Comparison of ENCODE assay signal across 1 cellular context in the genomic region with DNA sequence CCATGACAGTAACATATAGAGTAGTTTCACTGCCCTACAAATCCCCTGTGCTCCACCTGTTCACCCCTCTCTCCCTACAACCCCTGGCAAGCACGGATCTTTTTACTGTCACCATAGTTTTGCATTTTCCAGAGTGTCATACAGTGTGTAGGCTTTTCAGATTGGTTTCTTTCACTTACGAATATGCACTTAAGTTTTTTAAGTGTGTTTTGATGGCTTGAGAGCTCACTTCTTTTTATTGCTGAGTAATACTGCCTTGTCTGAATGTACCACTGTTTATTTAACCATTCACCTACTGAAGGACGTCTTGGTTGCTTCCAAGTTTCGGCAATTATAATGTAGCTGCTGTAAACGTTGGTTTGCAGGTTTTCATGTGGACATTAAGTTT.
TF ChIP-seq lines count a peak whose summit lies in the region.

No MANE protein-coding gene starts in this region.

TF ChIP-seq in GM12878, 131 proteins besides CTCF, POLR2A, EP300 and RAD21 (continued from another document):
- TF ChIP-seq, protein P1, sequence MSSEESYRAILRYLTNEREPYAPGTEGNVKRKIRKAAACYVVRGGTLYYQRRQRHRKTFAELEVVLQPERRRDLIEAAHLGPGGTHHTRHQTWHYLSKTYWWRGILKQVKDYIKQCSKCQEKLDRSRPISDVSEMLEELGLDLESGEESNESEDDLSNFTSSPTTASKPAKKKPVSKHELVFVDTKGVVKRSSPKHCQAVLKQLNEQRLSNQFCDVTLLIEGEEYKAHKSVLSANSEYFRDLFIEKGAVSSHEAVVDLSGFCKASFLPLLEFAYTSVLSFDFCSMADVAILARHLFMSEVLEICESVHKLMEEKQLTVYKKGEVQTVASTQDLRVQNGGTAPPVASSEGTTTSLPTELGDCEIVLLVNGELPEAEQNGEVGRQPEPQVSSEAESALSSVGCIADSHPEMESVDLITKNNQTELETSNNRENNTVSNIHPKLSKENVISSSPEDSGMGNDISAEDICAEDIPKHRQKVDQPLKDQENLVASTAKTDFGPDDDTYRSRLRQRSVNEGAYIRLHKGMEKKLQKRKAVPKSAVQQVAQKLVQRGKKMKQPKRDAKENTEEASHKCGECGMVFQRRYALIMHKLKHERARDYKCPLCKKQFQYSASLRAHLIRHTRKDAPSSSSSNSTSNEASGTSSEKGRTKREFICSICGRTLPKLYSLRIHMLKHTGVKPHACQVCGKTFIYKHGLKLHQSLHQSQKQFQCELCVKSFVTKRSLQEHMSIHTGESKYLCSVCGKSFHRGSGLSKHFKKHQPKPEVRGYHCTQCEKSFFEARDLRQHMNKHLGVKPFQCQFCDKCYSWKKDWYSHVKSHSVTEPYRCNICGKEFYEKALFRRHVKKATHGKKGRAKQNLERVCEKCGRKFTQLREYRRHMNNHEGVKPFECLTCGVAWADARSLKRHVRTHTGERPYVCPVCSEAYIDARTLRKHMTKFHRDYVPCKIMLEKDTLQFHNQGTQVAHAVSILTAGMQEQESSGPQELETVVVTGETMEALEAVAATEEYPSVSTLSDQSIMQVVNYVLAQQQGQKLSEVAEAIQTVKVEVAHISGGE (CRISPR knock-in tag; IDR thresholded peaks at IDR 0.05): no peak
- 0 out of 2 replicates have a peak, but pooled peaks have one; percentile 5 for TF ChIP-seq IKZF1 (conservative IDR thresholded peaks at IDR 0.05)
- TF ChIP-seq NBN (IDR thresholded peaks at IDR 0.05): 0 out of 2 replicates have a peak, but pooled peaks have one; percentile 46
- TF ChIP-seq HDAC6 (IDR thresholded peaks at IDR 0.05; ENCODE audit: unreplicated experiment): no peak
